In the genomic region with DNA sequence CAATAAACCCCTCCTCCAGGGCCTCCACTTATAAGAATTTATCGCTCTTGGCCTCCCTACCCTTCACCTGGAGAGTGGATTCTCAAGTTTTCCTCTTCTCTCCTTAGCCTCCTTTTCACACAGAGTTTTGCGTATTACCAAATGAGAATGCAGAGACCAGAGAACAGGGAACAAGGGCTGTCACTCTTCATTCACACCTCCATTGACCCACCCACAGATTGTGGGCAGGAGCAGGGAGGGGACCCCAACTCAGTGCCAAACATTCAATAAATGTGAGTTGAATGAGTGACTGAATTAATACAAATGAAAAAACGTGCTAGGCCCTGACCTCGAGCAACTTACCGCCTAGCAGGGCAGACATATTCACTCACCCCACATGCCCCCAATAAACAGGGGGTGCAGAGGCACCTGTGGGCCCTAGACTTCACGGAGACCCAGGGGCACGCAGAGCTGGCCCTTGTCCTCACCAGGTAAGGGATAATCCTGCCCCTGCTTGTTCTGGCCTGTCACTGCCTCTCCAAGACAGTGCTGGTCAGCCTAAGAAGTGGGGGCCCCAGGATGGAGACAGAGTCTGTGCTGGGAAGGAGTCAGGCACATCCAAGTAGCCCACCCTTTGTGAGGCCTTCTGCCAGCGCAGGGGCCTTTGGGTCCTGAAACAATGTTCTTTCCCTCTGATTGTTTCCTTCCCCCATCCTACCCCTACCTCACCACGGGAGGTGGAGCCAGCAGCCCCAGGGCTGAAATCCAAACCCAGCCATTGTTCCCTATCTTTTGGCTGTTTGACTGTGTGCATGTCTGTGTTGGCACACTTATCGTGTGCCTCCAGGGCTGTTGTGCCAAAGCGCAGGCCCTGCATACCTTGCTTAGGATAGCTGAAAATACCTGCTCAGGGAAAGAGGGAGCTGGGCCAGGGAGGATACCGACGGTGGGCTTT, we compare ENCODE assay signal across 1 cellular context.
TF ChIP-seq lines count a peak whose summit lies in the region.

No MANE protein-coding gene starts in this region.

TF ChIP-seq in HepG2, 621 proteins besides CTCF, POLR2A, EP300 and RAD21:
- TF ChIP-seq, protein P1, sequence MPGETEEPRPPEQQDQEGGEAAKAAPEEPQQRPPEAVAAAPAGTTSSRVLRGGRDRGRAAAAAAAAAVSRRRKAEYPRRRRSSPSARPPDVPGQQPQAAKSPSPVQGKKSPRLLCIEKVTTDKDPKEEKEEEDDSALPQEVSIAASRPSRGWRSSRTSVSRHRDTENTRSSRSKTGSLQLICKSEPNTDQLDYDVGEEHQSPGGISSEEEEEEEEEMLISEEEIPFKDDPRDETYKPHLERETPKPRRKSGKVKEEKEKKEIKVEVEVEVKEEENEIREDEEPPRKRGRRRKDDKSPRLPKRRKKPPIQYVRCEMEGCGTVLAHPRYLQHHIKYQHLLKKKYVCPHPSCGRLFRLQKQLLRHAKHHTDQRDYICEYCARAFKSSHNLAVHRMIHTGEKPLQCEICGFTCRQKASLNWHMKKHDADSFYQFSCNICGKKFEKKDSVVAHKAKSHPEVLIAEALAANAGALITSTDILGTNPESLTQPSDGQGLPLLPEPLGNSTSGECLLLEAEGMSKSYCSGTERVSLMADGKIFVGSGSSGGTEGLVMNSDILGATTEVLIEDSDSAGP (CRISPR knock-in tag; IDR thresholded peaks at IDR 0.05; ENCODE audit: borderline replicate concordance): no peak
- no peak for TF ChIP-seq POLR2AphosphoS5 (IDR thresholded peaks at IDR 0.05; ENCODE audit: low read depth, low read length)
- TF ChIP-seq, protein P2, sequence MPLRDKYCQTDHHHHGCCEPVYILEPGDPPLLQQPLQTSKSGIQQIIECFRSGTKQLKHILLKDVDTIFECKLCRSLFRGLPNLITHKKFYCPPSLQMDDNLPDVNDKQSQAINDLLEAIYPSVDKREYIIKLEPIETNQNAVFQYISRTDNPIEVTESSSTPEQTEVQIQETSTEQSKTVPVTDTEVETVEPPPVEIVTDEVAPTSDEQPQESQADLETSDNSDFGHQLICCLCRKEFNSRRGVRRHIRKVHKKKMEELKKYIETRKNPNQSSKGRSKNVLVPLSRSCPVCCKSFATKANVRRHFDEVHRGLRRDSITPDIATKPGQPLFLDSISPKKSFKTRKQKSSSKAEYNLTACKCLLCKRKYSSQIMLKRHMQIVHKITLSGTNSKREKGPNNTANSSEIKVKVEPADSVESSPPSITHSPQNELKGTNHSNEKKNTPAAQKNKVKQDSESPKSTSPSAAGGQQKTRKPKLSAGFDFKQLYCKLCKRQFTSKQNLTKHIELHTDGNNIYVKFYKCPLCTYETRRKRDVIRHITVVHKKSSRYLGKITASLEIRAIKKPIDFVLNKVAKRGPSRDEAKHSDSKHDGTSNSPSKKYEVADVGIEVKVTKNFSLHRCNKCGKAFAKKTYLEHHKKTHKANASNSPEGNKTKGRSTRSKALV (CRISPR knock-in tag; IDR thresholded peaks at IDR 0.05): no peak
- no peak for TF ChIP-seq ZBTB20 (CRISPR knock-in tag; IDR thresholded peaks at IDR 0.05; ENCODE audit: borderline replicate concordance, low read depth)
- no peak for TF ChIP-seq GPN1 (CRISPR knock-in tag; IDR thresholded peaks at IDR 0.05; ENCODE audit: borderline replicate concordance)
- TF ChIP-seq HNRNPK (IDR thresholded peaks at IDR 0.05; ENCODE audit: low read depth, low read length, poor library complexity, severe bottlenecking): no peak
- TF ChIP-seq DMAP1 (CRISPR knock-in tag; IDR thresholded peaks at IDR 0.05): no peak
- no peak for TF ChIP-seq HOXA5 (CRISPR knock-in tag; IDR thresholded peaks at IDR 0.05)
- TF ChIP-seq ELF3 (CRISPR knock-in tag; IDR thresholded peaks at IDR 0.05): no peak
- no peak for TF ChIP-seq BORCS8-MEF2B (CRISPR knock-in tag; IDR thresholded peaks at IDR 0.05)
- TF ChIP-seq ATAD3A (CRISPR knock-in tag; IDR thresholded peaks at IDR 0.05): no peak
- TF ChIP-seq, protein P3, sequence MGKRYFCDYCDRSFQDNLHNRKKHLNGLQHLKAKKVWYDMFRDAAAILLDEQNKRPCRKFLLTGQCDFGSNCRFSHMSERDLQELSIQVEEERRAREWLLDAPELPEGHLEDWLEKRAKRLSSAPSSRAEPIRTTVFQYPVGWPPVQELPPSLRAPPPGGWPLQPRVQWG (CRISPR knock-in tag; IDR thresholded peaks at IDR 0.05; ENCODE audit: borderline replicate concordance, low read depth): no peak
- TF ChIP-seq ZNF180 (CRISPR knock-in tag; IDR thresholded peaks at IDR 0.05; ENCODE audit: borderline replicate concordance, low read depth): no peak
- no peak for TF ChIP-seq ZNF282 (IDR thresholded peaks at IDR 0.05; ENCODE audit: partially characterized antibody)
